ENCODE assay signal across 26 cellular contexts in genomic region chr9:124507880-124508432, GRCh38. TPM values are rescaled to one million over a fixed set of nuclear protein-coding genes. Genes with fewer than 3 reads are reported as not detected.
"Had no signal": no experiment of that assay in that cellular context is flagged by ENCODE, and none has a peak within 500 bp of the region (broad histone marks: within the 10 kb centered on the region; RNA-seq: fewer than 3 reads in every experiment).

No MANE protein-coding gene starts in this region.

- ATAC-seq: left lung; sciatic nerve; stimulated activated naive B cell treated with anti-CD40 and anti-IgM and Interleukin-4, amounts not matched to agents 10 μg/mL and 1 μg/mL and 100 μg/mL, for 72 hours; stimulated activated naive CD8-positive, alpha-beta T cell treated with anti-CD3 and anti-CD28 coated beads, Interleukin-15, amount 100 ng/mL, for 72 hours had no signal

- H3K27ac ChIP-seq: colonic mucosa, esophagus squamous epithelium, left lung, lower lobe of right lung, neural progenitor cell, parathyroid adenoma, prostate gland, thoracic aorta, transverse colon had no signal

- H3K4me2 ChIP-seq: neural progenitor cell had no signal

- H2AFZ ChIP-seq: neural progenitor cell, parathyroid adenoma had no signal

- H3K9ac ChIP-seq: neural progenitor cell, parathyroid adenoma had no signal

- H3K4me1 ChIP-seq: parathyroid adenoma, prostate gland had no signal

- DNase-seq: colonic mucosa; dermis blood vessel endothelial cell; esophagus squamous epithelium; foreskin fibroblast; immature natural killer cell; lower lobe of right lung; midbrain; occipital lobe; stimulated activated CD4-positive, alpha-beta T cell treated with anti-CD3 and anti-CD28 coated beads, Interleukin-2, amount 100 ng/mL, for 24 hours; stimulated activated CD4-positive, alpha-beta T cell treated with anti-CD3 and anti-CD28 coated beads, Interleukin-4, amount 100 ng/mL, for 4 hours; stimulated activated naive B cell treated with anti-CD40 and anti-IgM and Interleukin-4, amounts not matched to agents 10 μg/mL and 1 μg/mL and 100 μg/mL, for 72 hours; stimulated activated naive CD8-positive, alpha-beta T cell treated with anti-CD3 and anti-CD28 coated beads, Interleukin-15, amount 100 ng/mL, for 72 hours; transverse colon had no signal

- H3K4me3 ChIP-seq: colonic mucosa, esophagus squamous epithelium, left lung, lower lobe of right lung, neural progenitor cell, prostate gland, thoracic aorta, transverse colon had no signal

- FAIRE-seq: keratinocyte had no signal

- H3K36me3 ChIP-seq: colonic mucosa, esophagus squamous epithelium, left lung, lower lobe of right lung, neural progenitor cell, prostate gland, thoracic aorta, transverse colon had no signal

- H3K9me3 ChIP-seq: colonic mucosa, esophagus squamous epithelium, left lung, lower lobe of right lung, prostate gland, thoracic aorta, transverse colon had no signal

- H3K79me2 ChIP-seq: parathyroid adenoma had no signal

RNA-seq across cellular contexts. Expression of gene NR5A1, which starts 0.8 kb away (rescaled TPM):
- total RNA-seq: dermis blood vessel endothelial cell; epithelial cell of proximal tubule; esophagus squamous epithelium; lower lobe of right lung; natural killer cell treated with Interleukin-12 subunit alpha and Interleukin-12 subunit beta and Interleukin-15 and Interleukin-18, amount 100 ng/mL, for 72 hours; renal cortical epithelial cell; sciatic nerve; skeletal muscle tissue; subcutaneous adipose tissue; thoracic aorta; transverse colon; ureter had no signal
- polyA plus RNA-seq: immature natural killer cell, keratinocyte had no signal

RNA-seq across cellular contexts. Expression of gene ADGRD2, which starts 57.7 kb away (rescaled TPM):
- total RNA-seq: colonic mucosa; dermis blood vessel endothelial cell; epithelial cell of proximal tubule; left lung; lower lobe of right lung; natural killer cell treated with Interleukin-12 subunit alpha and Interleukin-12 subunit beta and Interleukin-15 and Interleukin-18, amount 100 ng/mL, for 72 hours; occipital lobe; renal cortical epithelial cell; sciatic nerve; skeletal muscle tissue; subcutaneous adipose tissue; thoracic aorta; transverse colon had no signal
- polyA plus RNA-seq: immature natural killer cell, keratinocyte had no signal
